Comparison of ENCODE assay signal across 22 cellular contexts in genomic region chr15:95503640-95504225, GRCh38.
A peak's percentile ranks its signal among the peaks of the same experiment; 100 is the strongest.
DNase-seq lines count a peak whose midpoint lies in the region; ATAC-seq and TF ChIP-seq lines count a peak whose summit lies in the region.
"Had no signal": no experiment of that assay in that cellular context is flagged by ENCODE, and none has a peak within 500 bp of the region (broad histone marks: within the 10 kb centered on the region; RNA-seq: fewer than 3 reads in every experiment).

No MANE protein-coding gene starts in this region.

- DNase-seq in activated CD4-positive, alpha-beta T cell treated with anti-CD3 and anti-CD28 coated beads for 36 hours, result peak; percentile 10
- no peak for DNase-seq in activated CD4-positive, alpha-beta T cell treated with anti-CD3 and anti-CD28 coated beads, Interleukin-2, amount 10 ng/mL, durations not matched to agents 7 days and 5 days
- DNase-seq in smooth muscle cell (lab: John Stamatoyannopoulos, UW; ENCODE audit: unreplicated experiment), result no peak
- no peak for DNase-seq in activated CD4-positive, CD25-positive, alpha-beta regulatory T cell treated with anti-CD3 and anti-CD28 coated beads, Interleukin-2, amount 50 U/mL, for 72 hours
- DNase-seq in middle frontal gyrus (ENCODE audit: extremely low spot score, low spot score), result no peak
- DNase-seq in left lung, result no peak
- DNase-seq: activated B cell treated with CpG ODN at 0.5 μM for 24 hours; amniotic stem cell; BE2C; foreskin keratinocyte; GOT3; NCI-H187; NCI-H345; ovary; right lobe of liver; stimulated activated naive CD4-positive, alpha-beta T cell; transverse colon had no signal

- H4K20me1 ChIP-seq in smooth muscle cell (ENCODE audit: low read depth), result no peaks in the 10 kb centered on the region

- H3K27me3 ChIP-seq in smooth muscle cell (ENCODE audit: low read depth) (no peaks in the 10 kb centered on the region), left lung (no peaks in the 10 kb centered on the region)
- H3K27me3 ChIP-seq: BE2C, foreskin keratinocyte, ovary, right lobe of liver, SJSA1, transverse colon had no signal

- no peaks in the 10 kb centered on the region for H3K36me3 Mint-ChIP-seq in activated CD4-positive, alpha-beta T cell treated with anti-CD3 and anti-CD28 coated beads for 36 hours (ENCODE audit: low read depth)
- no peaks in the 10 kb centered on the region for H3K36me3 Mint-ChIP-seq in activated CD4-positive, alpha-beta T cell treated with anti-CD3 and anti-CD28 coated beads, Interleukin-2, amount 10 ng/mL, durations not matched to agents 7 days and 5 days (ENCODE audit: low read depth)

- H3K36me3 ChIP-seq in smooth muscle cell (ENCODE audit: low read depth) (no peaks in the 10 kb centered on the region), left lung (no peaks in the 10 kb centered on the region)
- H3K36me3 ChIP-seq: BE2C, ovary, right lobe of liver, SJSA1, transverse colon had no signal

- H3K9me3 ChIP-seq in smooth muscle cell (replicated peaks; ENCODE audit: low read depth) (no peaks in the 10 kb centered on the region), left lung (no peaks in the 10 kb centered on the region)
- H3K9me3 ChIP-seq: BE2C, ovary, right lobe of liver, SJSA1, transverse colon had no signal

- no peak overlapping the region for H2AFZ ChIP-seq in smooth muscle cell (ENCODE audit: low read depth)

- no peaks in the 10 kb centered on the region for H3F3A ChIP-seq in smooth muscle cell (ENCODE audit: low read depth)

- no peak overlapping the region for H3K27ac ChIP-seq in smooth muscle cell (ENCODE audit: low read depth)
- no peak overlapping the region for H3K27ac ChIP-seq in left lung
- H3K27ac ChIP-seq: foreskin keratinocyte, ovary, right lobe of liver, SJSA1, transverse colon had no signal

- WGBS in smooth muscle cell (ENCODE audit: low lambda C conversion rate), result 68% methylated on average over 3 of the region's 3 CpGs

- H3K79me2 ChIP-seq in smooth muscle cell (ENCODE audit: low read depth), result no peaks in the 10 kb centered on the region

- CTCF ChIA-PET in activated CD4-positive, alpha-beta T cell treated with anti-CD3 and anti-CD28 coated beads for 36 hours (lab: Charles Lee), result no interaction called here
- CTCF ChIA-PET in activated CD4-positive, alpha-beta T cell treated with anti-CD3 and anti-CD28 coated beads, Interleukin-2, amount 10 ng/mL, durations not matched to agents 7 days and 5 days (lab: Charles Lee), result no interaction called here

- intact Hi-C loops in activated CD4-positive, alpha-beta T cell treated with anti-CD3 and anti-CD28 coated beads for 36 hours (cut with DNase I, micrococcal nuclease), result no loop called here
- intact Hi-C loops in left lung (cut with DNase I), result no loop called here

- no peaks in the 10 kb centered on the region for H3K27me3 Mint-ChIP-seq in activated CD4-positive, alpha-beta T cell treated with anti-CD3 and anti-CD28 coated beads for 36 hours
- peaks cover 2% of the 10 kb centered on the region for H3K27me3 Mint-ChIP-seq in activated CD4-positive, alpha-beta T cell treated with anti-CD3 and anti-CD28 coated beads, Interleukin-2, amount 10 ng/mL, durations not matched to agents 7 days and 5 days
- H3K27me3 Mint-ChIP-seq: activated B cell treated with CpG ODN at 0.5 μM for 24 hours had no signal

- H3K4me1 Mint-ChIP-seq in activated CD4-positive, alpha-beta T cell treated with anti-CD3 and anti-CD28 coated beads for 36 hours, result peaks cover 8% of the 10 kb centered on the region
- H3K4me1 Mint-ChIP-seq in activated CD4-positive, alpha-beta T cell treated with anti-CD3 and anti-CD28 coated beads, Interleukin-2, amount 10 ng/mL, durations not matched to agents 7 days and 5 days, result peaks cover 2% of the 10 kb centered on the region
- H3K4me1 Mint-ChIP-seq: activated B cell treated with CpG ODN at 0.5 μM for 24 hours had no signal

- H3K4me1 ChIP-seq in smooth muscle cell (ENCODE audit: low read depth) (peaks cover 9% of the 10 kb centered on the region), left lung (no peaks in the 10 kb centered on the region)
- H3K4me1 ChIP-seq: BE2C, foreskin keratinocyte, right lobe of liver, SJSA1, transverse colon had no signal

- H3K9me3 Mint-ChIP-seq in activated CD4-positive, alpha-beta T cell treated with anti-CD3 and anti-CD28 coated beads for 36 hours (ENCODE audit: low read depth), result no peaks in the 10 kb centered on the region
- H3K9me3 Mint-ChIP-seq in activated CD4-positive, alpha-beta T cell treated with anti-CD3 and anti-CD28 coated beads, Interleukin-2, amount 10 ng/mL, durations not matched to agents 7 days and 5 days, result no peaks in the 10 kb centered on the region
- H3K9me3 Mint-ChIP-seq: activated B cell treated with CpG ODN at 0.5 μM for 24 hours had no signal

- H3K4me3 Mint-ChIP-seq in activated CD4-positive, alpha-beta T cell treated with anti-CD3 and anti-CD28 coated beads for 36 hours, result no peak overlapping the region
- no peak overlapping the region for H3K4me3 Mint-ChIP-seq in activated CD4-positive, alpha-beta T cell treated with anti-CD3 and anti-CD28 coated beads, Interleukin-2, amount 10 ng/mL, durations not matched to agents 7 days and 5 days
- H3K4me3 Mint-ChIP-seq: activated B cell treated with CpG ODN at 0.5 μM for 24 hours had no signal

- H3K9ac ChIP-seq in smooth muscle cell (ENCODE audit: low read depth), result no peak overlapping the region

- H3K4me2 ChIP-seq in smooth muscle cell, result peak overlapping the region; percentile 39

- H3K4me3 ChIP-seq in smooth muscle cell (no peak overlapping the region), left lung (no peak overlapping the region)
- H3K4me3 ChIP-seq: lung, ovary, right lobe of liver, SJSA1, transverse colon had no signal

- peak; percentile 81 for ATAC-seq in activated CD4-positive, alpha-beta T cell treated with anti-CD3 and anti-CD28 coated beads for 36 hours
- ATAC-seq in GM18868 (IDR thresholded peaks at IDR 0.05; ENCODE audit: unreplicated experiment), result peak; percentile 92
- ATAC-seq in HG03342 (IDR thresholded peaks at IDR 0.05; ENCODE audit: unreplicated experiment), result peak; percentile 67
- ATAC-seq in left lung, result no peak
- ATAC-seq: foreskin keratinocyte, Panc1, right lobe of liver had no signal

- no peak overlapping the region for H3K27ac Mint-ChIP-seq in activated CD4-positive, alpha-beta T cell treated with anti-CD3 and anti-CD28 coated beads for 36 hours
- no peak overlapping the region for H3K27ac Mint-ChIP-seq in activated CD4-positive, alpha-beta T cell treated with anti-CD3 and anti-CD28 coated beads, Interleukin-2, amount 10 ng/mL, durations not matched to agents 7 days and 5 days
- H3K27ac Mint-ChIP-seq: activated B cell treated with CpG ODN at 0.5 μM for 24 hours had no signal

- POLR2A ChIA-PET in activated CD4-positive, alpha-beta T cell treated with anti-CD3 and anti-CD28 coated beads for 36 hours (lab: Charles Lee), result no interaction called here
- POLR2A ChIA-PET in activated CD4-positive, alpha-beta T cell treated with anti-CD3 and anti-CD28 coated beads, Interleukin-2, amount 10 ng/mL, durations not matched to agents 7 days and 5 days (lab: Charles Lee), result interaction anchor here (0.5 kb wide), 1 partner anchor 525 kb away, joined by 3 read pairs; no protein-coding TSS in a partner anchor

- no peak for TF ChIP-seq CTCF in smooth muscle cell (IDR thresholded peaks at IDR 0.05; ENCODE audit: borderline replicate concordance, insufficient read depth, poor library complexity, severe bottlenecking)
- TF ChIP-seq CTCF in left lung (IDR thresholded peaks at IDR 0.05), result no peak
